Comparison of ENCODE assay signal across 1 cellular context in genomic region chr4:15655223-15656037, GRCh38.
A peak's percentile ranks its signal among the peaks of the same experiment; 100 is the strongest.
TF ChIP-seq lines count a peak whose summit lies in the region.

Gene FBXL5 (minus strand): TSS chr4:15655357. CDS start chr4:15655287, 70 bp downstream.

TF ChIP-seq in HepG2, 621 proteins besides CTCF, POLR2A, EP300 and RAD21 (continued from another document and continues in another):
- TF ChIP-seq SNAPC4 (CRISPR knock-in tag; IDR thresholded peaks at IDR 0.05) (peak; percentile 89), DZIP1 (CRISPR knock-in tag; IDR thresholded peaks at IDR 0.05) (no peak), ZKSCAN1 (IDR thresholded peaks at IDR 0.05; ENCODE audit: low read length) (no peak), SATB2 (CRISPR knock-in tag; IDR thresholded peaks at IDR 0.05) (0 out of 2 replicates have a peak, but pooled peaks have one; percentile 56), ZNF709 (CRISPR knock-in tag; IDR thresholded peaks at IDR 0.05) (peak; percentile 82; the same call in 1 of the 2 replicates), XBP1 (CRISPR knock-in tag; IDR thresholded peaks at IDR 0.05) (no peak), AGO2 (optimal IDR thresholded peaks at IDR 0.05; ENCODE audit: low read depth, low read length) (peak; percentile 97), ZNF333 (CRISPR knock-in tag; IDR thresholded peaks at IDR 0.05; ENCODE audit: borderline replicate concordance) (peak; percentile 93), TBL1XR1 (IDR thresholded peaks at IDR 0.05; ENCODE audit: borderline replicate concordance, low read length, partially characterized antibody) (no peak), NONO (IDR thresholded peaks at IDR 0.05) (no peak), NONO (CRISPR knock-in tag; conservative IDR thresholded peaks at IDR 0.05) (peak; percentile 74), NCOA1 (CRISPR knock-in tag; IDR thresholded peaks at IDR 0.05) (0 out of 2 replicates have a peak, but pooled peaks have one; percentile 55), ZFP41 (CRISPR knock-in tag; IDR thresholded peaks at IDR 0.05; ENCODE audit: borderline replicate concordance) (no peak), ZBTB38 (CRISPR knock-in tag; IDR thresholded peaks at IDR 0.05) (peak; percentile 97), GABPA (IDR thresholded peaks at IDR 0.05; ENCODE audit: low read depth, low read length) (no peak), GABPA (CRISPR knock-in tag; IDR thresholded peaks at IDR 0.05; ENCODE audit: low read depth) (no peak), DR1 (CRISPR knock-in tag; IDR thresholded peaks at IDR 0.05) (0 out of 2 replicates have a peak, but pooled peaks have one; percentile 42), TOPORS (CRISPR knock-in tag; IDR thresholded peaks at IDR 0.05) (0 out of 2 replicates have a peak, but pooled peaks have one; percentile 22), MEIS1 (CRISPR knock-in tag; IDR thresholded peaks at IDR 0.05; ENCODE audit: borderline replicate concordance) (0 out of 2 replicates have a peak, but pooled peaks have one; percentile 22), ARID4A (CRISPR knock-in tag; IDR thresholded peaks at IDR 0.05; ENCODE audit: borderline replicate concordance) (peak; percentile 39; the same call in 1 of the 2 replicates), PAF1 (CRISPR knock-in tag; IDR thresholded peaks at IDR 0.05) (no peak), HIVEP1 (CRISPR knock-in tag; IDR thresholded peaks at IDR 0.05) (peak; percentile 75), XRCC5 (optimal IDR thresholded peaks at IDR 0.05; ENCODE audit: low read length) (no peak), ZIK1 (CRISPR knock-in tag; IDR thresholded peaks at IDR 0.05; ENCODE audit: borderline replicate concordance, low read depth) (no peak), NR2F6 (IDR thresholded peaks at IDR 0.05) (no peak), NR2F6 (CRISPR knock-in tag; IDR thresholded peaks at IDR 0.05) (no peak), ZBTB21 (CRISPR knock-in tag; IDR thresholded peaks at IDR 0.05) (no peak), CHD4 (IDR thresholded peaks at IDR 0.05; ENCODE audit: borderline replicate concordance, low read length) (no peak), GATAD1 (CRISPR knock-in tag; IDR thresholded peaks at IDR 0.05) (0 out of 2 replicates have a peak, but pooled peaks have one; percentile 21), KDM4B (CRISPR knock-in tag; IDR thresholded peaks at IDR 0.05) (peak; percentile 78; the same call in 1 of the 2 replicates), SPEN (CRISPR knock-in tag; IDR thresholded peaks at IDR 0.05; ENCODE audit: low read depth) (peak; percentile 60), ZNF580 (CRISPR knock-in tag; IDR thresholded peaks at IDR 0.05; ENCODE audit: borderline replicate concordance, low read depth) (peak; percentile 36; the same call in 1 of the 2 replicates), IKZF5 (CRISPR knock-in tag; IDR thresholded peaks at IDR 0.05) (no peak), GLI4 (CRISPR knock-in tag; IDR thresholded peaks at IDR 0.05; ENCODE audit: borderline replicate concordance) (no peak), FOSL1 (CRISPR knock-in tag; IDR thresholded peaks at IDR 0.05; ENCODE audit: borderline replicate concordance) (no peak), SNAPC2 (CRISPR knock-in tag; IDR thresholded peaks at IDR 0.05) (0 out of 2 replicates have a peak, but pooled peaks have one; percentile 46), CBX2 (IDR thresholded peaks at IDR 0.05; ENCODE audit: low read depth, low read length) (no peak), CBX2 (CRISPR knock-in tag; IDR thresholded peaks at IDR 0.05; ENCODE audit: low read depth) (no peak), GATA4 (IDR thresholded peaks at IDR 0.05; ENCODE audit: borderline replicate concordance, low read depth) (no peak), RAD51 (IDR thresholded peaks at IDR 0.05; ENCODE audit: borderline replicate concordance) (peak; percentile 36; the same call in 1 of the 2 replicates), RBM39 (IDR thresholded peaks at IDR 0.05; ENCODE audit: low read depth, low read length, poor library complexity, severe bottlenecking) (no peak), PCBP2 (optimal IDR thresholded peaks at IDR 0.05; ENCODE audit: low read depth, low read length, poor library complexity, severe bottlenecking) (no peak), ZSCAN25 (CRISPR knock-in tag; IDR thresholded peaks at IDR 0.05) (no peak; the same call in 1 of the 2 replicates), SAP130 (CRISPR knock-in tag; IDR thresholded peaks at IDR 0.05; ENCODE audit: low read depth) (peak; percentile 57), ZBTB8A (CRISPR knock-in tag; IDR thresholded peaks at IDR 0.05; ENCODE audit: borderline replicate concordance, low read depth) (no peak), MED1 (CRISPR knock-in tag; IDR thresholded peaks at IDR 0.05) (peak; percentile 66; the same call in 1 of the 2 replicates), ZNF816 (CRISPR knock-in tag; IDR thresholded peaks at IDR 0.05; ENCODE audit: borderline replicate concordance) (no peak), NFKB2 (CRISPR knock-in tag; IDR thresholded peaks at IDR 0.05; ENCODE audit: borderline replicate concordance) (peak; percentile 34; the same call in 1 of the 2 replicates), CREB1 (IDR thresholded peaks at IDR 0.05) (no peak), CREB1 (CRISPR knock-in tag; IDR thresholded peaks at IDR 0.05) (no peak), BCL6 (CRISPR knock-in tag; IDR thresholded peaks at IDR 0.05) (peak; percentile 5; the same call in 1 of the 2 replicates), ATF5 (CRISPR knock-in tag; IDR thresholded peaks at IDR 0.05; ENCODE audit: low read depth) (no peak), FLYWCH1 (CRISPR knock-in tag; IDR thresholded peaks at IDR 0.05) (no peak), SIX4 (CRISPR knock-in tag; IDR thresholded peaks at IDR 0.05) (no peak), HINFP (CRISPR knock-in tag; IDR thresholded peaks at IDR 0.05; ENCODE audit: low read depth) (no peak), TRIM22 (IDR thresholded peaks at IDR 0.05) (no peak), DNMT1 (CRISPR knock-in tag; IDR thresholded peaks at IDR 0.05) (no peak)
